32 cellular contexts compared by ENCODE assay signal in genomic region chr2:179528576-179529069, GRCh38.
"Had no signal": no experiment of that assay in that cellular context is flagged by ENCODE, and none has a peak within 500 bp of the region (broad histone marks: within the 10 kb centered on the region; RNA-seq: fewer than 3 reads in every experiment).

No MANE protein-coding gene starts in this region.

- ATAC-seq: activated CD8-positive, alpha-beta T cell treated with anti-CD3 and anti-CD28 coated beads for 36 hours; activated T-cell treated with anti-CD3 and anti-CD28 coated beads, Interleukin-2, amount 50 U/mL, for 72 hours; activated T-helper 17 cell treated with anti-CD3 and anti-CD28 coated beads, Interleukin-2, amount 50 U/mL, for 72 hours; body of pancreas; PC-3; T-cell had no signal

- H3K4me1 ChIP-seq: body of pancreas, breast epithelium had no signal

- H3K9me3 ChIP-seq: body of pancreas, breast epithelium, SJCRH30, SK-N-SH had no signal

- H3K4me3 ChIP-seq: body of pancreas, breast epithelium, SJCRH30 had no signal

- FAIRE-seq: astrocyte, RCC 7860 had no signal

- H3K27me3 ChIP-seq: body of pancreas, breast epithelium, SJCRH30 had no signal

- H3K4me2 ChIP-seq: SK-N-SH had no signal

- DNase-seq: activated CD4-positive, alpha-beta T cell treated with anti-CD3 and anti-CD28 coated beads, Interleukin-2, amount 10 ng/mL, durations not matched to agents 24 days and 14 days; activated CD4-positive, alpha-beta T cell treated with anti-CD3 and anti-CD28 coated beads, Interleukin-2, amount 50 U/mL, for 4 hours; activated CD8-positive, alpha-beta T cell treated with anti-CD3 and anti-CD28 coated beads for 36 hours; activated effector memory CD4-positive, alpha-beta T cell treated with anti-CD3 and anti-CD28 coated beads, Interleukin-2, amount 50 U/mL, for 16 hours; activated naive CD4-positive, alpha-beta T cell; activated naive CD8-positive, alpha-beta T cell treated with anti-CD3 and anti-CD28 coated beads, Interleukin-2, amount 10 ng/mL, durations not matched to agents 7 days and 5 days; activated T-cell treated with anti-CD3 and anti-CD28 coated beads, Interleukin-2, amount 50 U/mL, for 1 hour; activated T-cell treated with anti-CD3 and anti-CD28 coated beads, Interleukin-2, amount 50 U/mL, for 72 hours; body of pancreas; Karpas-422; KBM-7; NCI-H1105; NCI-H1417 treated with DMSO at 0.1 percent for 48 hours; NCI-H187 treated with DMSO at 0.1 percent for 48 hours; NCI-H2081 treated with DMSO at 0.1 percent for 48 hours; NCI-H2171; NCI-H510A; NCI-H526; NCI-H748 treated with DMSO at 0.1 percent for 48 hours; NK-92 treated with Interleukin-12 subunit alpha and Interleukin-12 subunit beta, amount 100 ng/mL, for 24 hours; PC-3; SHP77; SJCRH30; SK-N-SH; T-cell; T-helper 2 cell; T-helper 9 cell; WERI-Rb-1 had no signal

- H3K27ac ChIP-seq: body of pancreas, breast epithelium, SJCRH30, WERI-Rb-1 had no signal

- H3K36me3 ChIP-seq: breast epithelium, SJCRH30, WERI-Rb-1 had no signal

- H3K9ac ChIP-seq: SK-N-SH had no signal
